8 cellular contexts compared by ENCODE assay signal in the genomic region with DNA sequence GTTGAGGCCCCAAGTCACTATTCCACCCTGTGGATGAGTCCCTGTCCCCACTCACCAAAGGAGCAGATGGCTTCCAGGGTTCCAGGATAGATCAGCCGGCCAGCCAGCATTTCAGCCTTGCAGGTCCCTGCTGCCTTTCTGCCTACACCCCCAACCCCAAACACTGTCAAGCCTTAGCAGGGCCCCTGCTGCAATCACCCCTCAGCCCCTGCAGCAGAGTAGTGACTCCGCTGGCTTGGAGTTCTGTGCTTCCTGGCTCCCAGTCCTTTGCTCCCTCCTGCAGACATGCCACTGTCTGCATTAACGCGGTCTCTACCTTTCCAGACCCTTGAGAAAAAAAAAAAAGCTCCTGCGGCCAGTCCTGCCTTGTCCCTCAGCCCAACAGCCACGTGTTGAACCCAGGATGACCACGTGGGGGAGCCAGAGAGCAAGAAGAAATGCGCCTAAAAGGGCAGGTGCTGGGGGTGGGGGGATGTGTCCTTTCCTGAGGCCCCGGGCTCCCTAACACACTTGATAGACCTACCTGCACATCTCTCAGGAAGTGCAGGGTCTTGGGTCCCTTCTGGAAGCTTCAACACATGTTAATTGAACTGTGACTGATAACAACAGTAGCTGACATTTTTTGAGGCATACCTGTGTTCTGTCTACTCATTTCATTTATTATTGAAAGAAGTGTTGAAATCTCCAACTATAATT. TPM values are rescaled to one million over a fixed set of nuclear protein-coding genes. Genes with fewer than 3 reads are reported as not detected.
DNase-seq lines count a peak whose midpoint lies in the region; ATAC-seq and TF ChIP-seq lines count a peak whose summit lies in the region.

No MANE protein-coding gene starts in this region.

- no peaks in the 10 kb centered on the region for H3K36me3 ChIP-seq in Caco-2 (ENCODE audit: control insufficient read depth, insufficient read depth, low read length)
- H3K36me3 ChIP-seq in effector memory CD4-positive, alpha-beta T cell (ENCODE audit: control insufficient read depth, insufficient read depth, low read length): no peaks in the 10 kb centered on the region

- intact Hi-C loops in Caco-2 (cut with micrococcal nuclease; ENCODE audit: unreplicated experiment): loop anchor here (1.0 to 5.0 kb wide), 3 partner anchors 37 to 54 kb away; a partner anchor contains a TSS
- intact Hi-C loops in activated CD8-positive, alpha-beta T cell treated with anti-CD3 and anti-CD28 coated beads for 36 hours (cut with micrococcal nuclease): loop anchor here (2.0 kb wide), 1 partner anchor 38 kb away; no protein-coding TSS in a partner anchor

- BruUV-seq in Caco-2 (replicated peaks; lab: Mats Ljungman, UMichigan): no TSS peak

- H3K27ac Mint-ChIP-seq in Caco-2 (ENCODE audit: unreplicated experiment): no peak overlapping the region
- H3K27ac Mint-ChIP-seq in activated CD8-positive, alpha-beta T cell treated with anti-CD3 and anti-CD28 coated beads for 36 hours: peak overlapping the region; percentile 57

- no peaks in the 10 kb centered on the region for H3K4me1 ChIP-seq in Caco-2
- H3K4me1 ChIP-seq in effector memory CD4-positive, alpha-beta T cell (ENCODE audit: control insufficient read depth, insufficient read depth, low read length, poor library complexity, severe bottlenecking): peaks cover 5% of the 10 kb centered on the region

- H3K27me3 ChIP-seq in Caco-2 (replicated peaks; ENCODE audit: control insufficient read depth, insufficient read depth, low read length): no peaks in the 10 kb centered on the region
- H3K27me3 ChIP-seq in effector memory CD4-positive, alpha-beta T cell (replicated peaks; ENCODE audit: control insufficient read depth, insufficient read depth, low read length, poor library complexity, severe bottlenecking): no peaks in the 10 kb centered on the region

- H3K36me3 Mint-ChIP-seq in Caco-2 (ENCODE audit: insufficient read depth, unreplicated experiment): no peaks in the 10 kb centered on the region
- H3K36me3 Mint-ChIP-seq in activated CD8-positive, alpha-beta T cell treated with anti-CD3 and anti-CD28 coated beads for 36 hours (ENCODE audit: low read depth): no peaks in the 10 kb centered on the region

- H3K4me1 Mint-ChIP-seq in Caco-2 (ENCODE audit: low read depth, unreplicated experiment): no peaks in the 10 kb centered on the region
- peaks cover 25% of the 10 kb centered on the region for H3K4me1 Mint-ChIP-seq in activated CD8-positive, alpha-beta T cell treated with anti-CD3 and anti-CD28 coated beads for 36 hours (ENCODE audit: low read depth)

- no peaks in the 10 kb centered on the region for H3K9me3 ChIP-seq in Caco-2
- no peaks in the 10 kb centered on the region for H3K9me3 ChIP-seq in effector memory CD4-positive, alpha-beta T cell (ENCODE audit: control insufficient read depth, low read length)

- H3K27ac ChIP-seq in effector memory CD4-positive, alpha-beta T cell (ENCODE audit: insufficient read depth, low read length, poor library complexity, severe bottlenecking): no peak overlapping the region

- peaks cover 7% of the 10 kb centered on the region for H3K27me3 Mint-ChIP-seq in Caco-2 (ENCODE audit: insufficient read depth, unreplicated experiment)
- H3K27me3 Mint-ChIP-seq in activated CD8-positive, alpha-beta T cell treated with anti-CD3 and anti-CD28 coated beads for 36 hours: no peaks in the 10 kb centered on the region

- no peak overlapping the region for H3K4me3 ChIP-seq in Caco-2 (ENCODE audit: low read depth, low read length)
- H3K4me3 ChIP-seq in effector memory CD4-positive, alpha-beta T cell (ENCODE audit: insufficient read depth, low read depth, low read length, poor library complexity, severe bottlenecking): no peak overlapping the region

- H3K9me3 Mint-ChIP-seq in Caco-2 (ENCODE audit: unreplicated experiment): no peaks in the 10 kb centered on the region
- no peaks in the 10 kb centered on the region for H3K9me3 Mint-ChIP-seq in activated CD8-positive, alpha-beta T cell treated with anti-CD3 and anti-CD28 coated beads for 36 hours

- DNase-seq in Caco-2 (peak; percentile 77 to 89), NCI-H82 (lab: John Stamatoyannopoulos, UW) (peak; percentile 89), midbrain (lab: John Stamatoyannopoulos, UW) (peak; percentile 32), GOT3 (lab: John Stamatoyannopoulos, UW) (no peak)
- DNase-seq in activated CD8-positive, alpha-beta T cell treated with anti-CD3 and anti-CD28 coated beads for 36 hours: peak; percentile 87
- DNase-seq in effector memory CD4-positive, alpha-beta T cell: peak; percentile 64 to 79 (median 71)
- peak; percentile 79 for DNase-seq in stimulated activated CD8-positive, alpha-beta memory T cell treated with anti-CD3 and anti-CD28 coated beads, Interleukin-7, amount 100 ng/mL, for 24 hours (ENCODE audit: low read depth)

- peak; percentile 80 to 94 for TF ChIP-seq CTCF in Caco-2 (IDR thresholded peaks at IDR 0.05; ENCODE audit: insufficient read depth in 1 of 2, low read depth in 1 of 2, low read length in 1 of 2, severe bottlenecking in 1 of 2, unreplicated experiment in 1 of 2)
- TF ChIP-seq CTCF in activated CD8-positive, alpha-beta T cell treated with anti-CD3 and anti-CD28 coated beads for 36 hours (IDR thresholded peaks at IDR 0.05): peak; percentile 94

- POLR2A ChIA-PET in Caco-2 (lab: Charles Lee): interaction anchor here (0.6 to 1.0 kb wide), 3 partner anchors 10 to 49 kb away, joined by 3 to 4 read pairs (median 3); no protein-coding TSS in a partner anchor
- POLR2A ChIA-PET in activated CD8-positive, alpha-beta T cell treated with anti-CD3 and anti-CD28 coated beads for 36 hours (lab: Charles Lee): interaction anchor here (0.5 to 2.4 kb wide), 12 partner anchors 12 to 74 kb away, joined by 3 to 23 read pairs (median 4); a partner anchor contains a TSS

- peak; percentile 72 for ATAC-seq in HG02642 (IDR thresholded peaks at IDR 0.05; ENCODE audit: poor library complexity, unreplicated experiment)
- peak; percentile 91 for ATAC-seq in activated CD8-positive, alpha-beta T cell treated with anti-CD3 and anti-CD28 coated beads for 36 hours

- H3K4me3 Mint-ChIP-seq in Caco-2 (ENCODE audit: unreplicated experiment): no peak overlapping the region
- no peak overlapping the region for H3K4me3 Mint-ChIP-seq in activated CD8-positive, alpha-beta T cell treated with anti-CD3 and anti-CD28 coated beads for 36 hours

- CTCF ChIA-PET in Caco-2 (lab: Charles Lee): interaction anchor here (0.6 to 2.6 kb wide), 9 partner anchors 9 to 65 kb away, joined by 3 to 23 read pairs (median 3); no protein-coding TSS in a partner anchor
- CTCF ChIA-PET in activated CD8-positive, alpha-beta T cell treated with anti-CD3 and anti-CD28 coated beads for 36 hours (lab: Charles Lee): interaction anchor here (0.6 to 8.9 kb wide), 47 partner anchors 9 to 312 kb away, joined by 3 to 259 read pairs (median 5); a partner anchor contains a TSS

RNA-seq across cellular contexts. Expression of a gene that starts 37.4 kb away (rescaled TPM):
- 0.86 and 1.3 TPM in 2 replicates for total RNA-seq in Caco-2 (2022)
- total RNA-seq in activated CD8-positive, alpha-beta T cell treated with anti-CD3 and anti-CD28 coated beads for 36 hours: 100 to 1,000 TPM; 215 to 218 TPM

Comparison
In these comparisons a context has a peak if more than half of its experiments do, and no peak if none do; other contexts are left out.
1. RNA of a gene that starts 37.4 kb away (total RNA-seq): 215 to 218 TPM in activated CD8-positive, alpha-beta T cell treated with anti-CD3 and anti-CD28 coated beads for 36 hours; 0.86 to 1.3 TPM in Caco-2; every median in the first group is over 10 times any median in the second.